9 cellular contexts compared by ENCODE assay signal in the genomic region with DNA sequence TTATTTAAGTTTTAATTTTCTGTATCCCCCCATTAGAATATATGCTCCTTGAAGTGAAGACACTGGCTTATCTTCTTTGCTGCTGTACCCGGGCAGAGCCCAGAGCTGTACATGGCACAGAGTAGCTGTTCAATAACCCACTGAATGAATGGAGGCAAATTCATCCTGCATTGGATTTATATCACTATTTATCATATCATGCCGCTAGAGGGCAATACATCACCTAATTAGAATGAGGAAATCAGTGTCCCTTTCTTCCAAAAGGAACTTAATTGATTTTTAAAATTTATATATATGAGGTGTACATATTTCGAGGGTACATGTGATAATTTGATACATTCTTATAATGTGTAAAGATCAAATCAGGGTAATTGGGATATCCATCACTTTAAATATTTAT.
A peak's percentile ranks its signal among the peaks of the same experiment; 100 is the strongest.
DNase-seq lines count a peak whose midpoint lies in the region; ATAC-seq and TF ChIP-seq lines count a peak whose summit lies in the region.
"Had no signal": no experiment of that assay in that cellular context is flagged by ENCODE, and none has a peak within 500 bp of the region (broad histone marks: within the 10 kb centered on the region; RNA-seq: fewer than 3 reads in every experiment).

No MANE protein-coding gene starts in this region.

- H2AK5ac ChIP-seq in IMR-90 (ENCODE audit: low read depth, low read length): no peak overlapping the region

- no peak overlapping the region for H3K56ac ChIP-seq in IMR-90 (ENCODE audit: extremely low read depth, insufficient read depth, low read length)

- H2BK120ac ChIP-seq in IMR-90 (ENCODE audit: low read depth, low read length): no peak overlapping the region

- peaks cover 11% of the 10 kb centered on the region for H3K4me1 Mint-ChIP-seq in CD4-positive, alpha-beta T cell (ENCODE audit: low read depth)

- H4K20me1 ChIP-seq in IMR-90 (ENCODE audit: insufficient read depth, low read length): no peaks in the 10 kb centered on the region
- H4K20me1 ChIP-seq in PC-3 (ENCODE audit: low read length): no peaks in the 10 kb centered on the region

- in situ Hi-C loops in IMR-90 (cut with MboI; ENCODE audit: low sequenced_read_pairs): loop anchor here (5.0 to 25.0 kb wide), 2 partner anchors 827 to 1253 kb away; no protein-coding TSS in a partner anchor

- no peak overlapping the region for H2AK9ac ChIP-seq in IMR-90 (replicated peaks; ENCODE audit: low read depth, low read length, poor library complexity)

- TF ChIP-seq POLR2A in IMR-90 (IDR thresholded peaks at IDR 0.05; ENCODE audit: low read depth, low read length) (no peak), erythroblast (IDR thresholded peaks at IDR 0.05; ENCODE audit: low read length) (no peak), stomach (IDR thresholded peaks at IDR 0.05) (no peak)

- no peak overlapping the region for H2AFZ ChIP-seq in IMR-90 (replicated peaks; ENCODE audit: low read length, poor library complexity)
- no peak overlapping the region for H2AFZ ChIP-seq in PC-3 (ENCODE audit: low read length)
- H2AFZ ChIP-seq in parathyroid adenoma: no peak overlapping the region

- peaks cover 10% of the 10 kb centered on the region for H3K27me3 Mint-ChIP-seq in CD4-positive, alpha-beta T cell

- no peak overlapping the region for H3K18ac ChIP-seq in IMR-90 (ENCODE audit: low read depth, low read length)

- TF ChIP-seq CTCF in CD4-positive, alpha-beta T cell (IDR thresholded peaks at IDR 0.05): peak; percentile 77
- TF ChIP-seq CTCF in IMR-90 (conservative IDR thresholded peaks at IDR 0.05; ENCODE audit: low read depth, low read length) (peak; percentile 57), PC-3 (conservative IDR thresholded peaks at IDR 0.05; ENCODE audit: low read depth, low read length) (peak; percentile 88), parathyroid adenoma (IDR thresholded peaks at IDR 0.05) (peak; percentile 53), stomach (IDR thresholded peaks at IDR 0.05) (peak in 3 of 7 experiments; percentile 30 to 47 (median 42))

- no peak overlapping the region for H3K4ac ChIP-seq in IMR-90 (ENCODE audit: low read depth, low read length)

- no peaks in the 10 kb centered on the region for H3K9me3 ChIP-seq in CD4-positive, alpha-beta T cell (ENCODE audit: control insufficient read depth, low read length)
- no peaks in the 10 kb centered on the region for H3K9me3 ChIP-seq in IMR-90 (ENCODE audit: control insufficient read depth, insufficient read depth, low read length)
- H3K9me3 ChIP-seq in PC-3 (ENCODE audit: low read length): no peaks in the 10 kb centered on the region
- no peaks in the 10 kb centered on the region for H3K9me3 ChIP-seq in parathyroid adenoma (ENCODE audit: control insufficient read depth, low read length)
- H3K9me3 ChIP-seq in stomach: no peaks in the 10 kb centered on the region

- H4K8ac ChIP-seq in IMR-90 (ENCODE audit: low read depth in 2 of 2, low read length in 2 of 2): no peak overlapping the region

- H3K4me3 Mint-ChIP-seq in CD4-positive, alpha-beta T cell: no peak overlapping the region

- H3K4me1 ChIP-seq in IMR-90 (ENCODE audit: control insufficient read depth, insufficient read depth, low read length): no peaks in the 10 kb centered on the region
- no peaks in the 10 kb centered on the region for H3K4me1 ChIP-seq in PC-3 (ENCODE audit: insufficient read depth, low read length)
- no peaks in the 10 kb centered on the region for H3K4me1 ChIP-seq in parathyroid adenoma
- H3K4me1 ChIP-seq in stomach: peaks cover 0 to 7% (median 3%) of the 10 kb centered on the region in 4 donors

- H3F3A ChIP-seq in PC-3 (ENCODE audit: low read length, unreplicated experiment): no peaks in the 10 kb centered on the region

- intact Hi-C loops in CD4-positive, alpha-beta T cell (cut with DNase I, micrococcal nuclease): loop anchor here (1.0 to 10.0 kb wide), 3 partner anchors 712 to 1584 kb away; no protein-coding TSS in a partner anchor
- intact Hi-C loops in IMR-90 (cut with micrococcal nuclease): loop anchor here (2.0 to 10.0 kb wide), 3 partner anchors 576 to 1584 kb away; no protein-coding TSS in a partner anchor
- intact Hi-C loops in PC-3 (cut with micrococcal nuclease): loop anchor here (1.0 to 5.0 kb wide), 10 partner anchors 62 to 890 kb away; no protein-coding TSS in a partner anchor
- intact Hi-C loops in stomach (cut with DNase I; ENCODE audit: low total_unique reads): no loop called here

- no peak overlapping the region for H2BK5ac ChIP-seq in IMR-90 (ENCODE audit: low read depth, low read length, poor library complexity, severe bottlenecking)

- no peaks in the 10 kb centered on the region for H3K36me3 ChIP-seq in IMR-90 (ENCODE audit: control insufficient read depth, insufficient read depth, low read length)
- no peaks in the 10 kb centered on the region for H3K36me3 ChIP-seq in PC-3 (ENCODE audit: low read depth, low read length)
- peaks cover 2% of the 10 kb centered on the region for H3K36me3 ChIP-seq in parathyroid adenoma (ENCODE audit: control insufficient read depth, insufficient read depth, low read length)
- no peaks in the 10 kb centered on the region for H3K36me3 ChIP-seq in stomach

- no peak overlapping the region for H3K14ac ChIP-seq in IMR-90 (replicated peaks; ENCODE audit: low read depth, low read length)

- no TSS peak for BruUV-seq in IMR-90 (replicated peaks; lab: Mats Ljungman, UMichigan)
- no TSS peak for BruUV-seq in PC-3 (replicated peaks; lab: Mats Ljungman, UMichigan)

- H3K79me2 ChIP-seq in PC-3 (ENCODE audit: low read length) (no peaks in the 10 kb centered on the region), parathyroid adenoma (no peaks in the 10 kb centered on the region)

- H3K9me2 ChIP-seq in PC-3 (replicated peaks; ENCODE audit: low read length): no peaks in the 10 kb centered on the region

- TF ChIP-seq RAD21 in IMR-90 (IDR thresholded peaks at IDR 0.05; ENCODE audit: low read length): peak; percentile 46

- TF ChIP-seq EP300 in stomach (IDR thresholded peaks at IDR 0.05): no peak

- dilution Hi-C loops in IMR-90 (cut with HindIII; ENCODE audit: low sequenced_read_pairs, unreplicated experiment): loop anchor here (10.0 kb wide), 1 partner anchor 824 kb away; no protein-coding TSS in a partner anchor

- DNase-seq in CD4-positive, alpha-beta T cell: no peak
- peak; percentile 40 for DNase-seq in IMR-90
- DNase-seq in PC-3: peak; percentile 83
- peak; percentile 27 to 62 for DNase-seq in erythroblast (lab: John Stamatoyannopoulos, UW)
- DNase-seq in substantia nigra (lab: John Stamatoyannopoulos, UW): no peak
- no peak for DNase-seq in stomach

- H3K27ac Mint-ChIP-seq in CD4-positive, alpha-beta T cell: no peak overlapping the region

- H3K23ac ChIP-seq in IMR-90 (ENCODE audit: low read depth, low read length): no peak overlapping the region

- H3K27me3 ChIP-seq in CD4-positive, alpha-beta T cell (ENCODE audit: control insufficient read depth, insufficient read depth, low read length): no peaks in the 10 kb centered on the region
- H3K27me3 ChIP-seq in IMR-90 (ENCODE audit: control insufficient read depth, insufficient read depth, low read length) (peaks cover 4% of the 10 kb centered on the region), PC-3 (ENCODE audit: low read length) (peaks cover 34% of the 10 kb centered on the region), parathyroid adenoma (ENCODE audit: control insufficient read depth, insufficient read depth, low read length) (no peaks in the 10 kb centered on the region), stomach (no peaks in the 10 kb centered on the region)

- peak; percentile 37 for ATAC-seq in CD4-positive, alpha-beta T cell (ENCODE audit: poor library complexity)
- ATAC-seq in IMR-90 (ENCODE audit: low read depth) (no peak), PC-3 (peak; percentile 47; the same call in 1 of the 2 replicates), GM18511 (IDR thresholded peaks at IDR 0.05; ENCODE audit: unreplicated experiment) (no peak)

- no peaks in the 10 kb centered on the region for H3K9me3 Mint-ChIP-seq in CD4-positive, alpha-beta T cell

- no peak overlapping the region for H4K91ac ChIP-seq in IMR-90 (ENCODE audit: insufficient read depth, low read depth, low read length)

- POLR2A ChIA-PET in CD4-positive, alpha-beta T cell (lab: Charles Lee): interaction anchor here (0.8 kb wide), 1 partner anchor 16 kb away, joined by 3 read pairs; no protein-coding TSS in a partner anchor
- POLR2A ChIA-PET in IMR-90 (lab: Charles Lee; ENCODE audit: unreplicated experiment): no interaction called here
- POLR2A ChIA-PET in PC-3 (lab: Charles Lee; ENCODE audit: unreplicated experiment): no interaction called here

- no peaks in the 10 kb centered on the region for H3K79me1 ChIP-seq in IMR-90 (ENCODE audit: low read depth in 1 of 2, low read length in 2 of 2)

- H4K5ac ChIP-seq in IMR-90 (ENCODE audit: low read depth, low read length): no peak overlapping the region

- H2BK20ac ChIP-seq in IMR-90 (ENCODE audit: low read depth, low read length): no peak overlapping the region

- no peak overlapping the region for H3K27ac ChIP-seq in CD4-positive, alpha-beta T cell (ENCODE audit: low read depth, low read length)
- no peak overlapping the region for H3K27ac ChIP-seq in IMR-90 (ENCODE audit: insufficient read depth, low read length)
- no peak overlapping the region for H3K27ac ChIP-seq in PC-3 (ENCODE audit: low read length)
- H3K27ac ChIP-seq in parathyroid adenoma: no peak overlapping the region
- H3K27ac ChIP-seq in substantia nigra (ENCODE audit: low read depth, low read length, poor library complexity, severe bottlenecking): no peak overlapping the region
- H3K27ac ChIP-seq in stomach: no peak overlapping the region
- H3K27ac ChIP-seq: epithelial cell of prostate had no signal

- H3K36me3 Mint-ChIP-seq in CD4-positive, alpha-beta T cell (ENCODE audit: low read depth): no peaks in the 10 kb centered on the region

- no peak overlapping the region for H3K4me2 ChIP-seq in IMR-90 (ENCODE audit: low read depth, low read length)
- H3K4me2 ChIP-seq in PC-3 (ENCODE audit: low read length): no peak overlapping the region
- no peak overlapping the region for H3K4me2 ChIP-seq in parathyroid adenoma (ENCODE audit: low read length)

- no peak overlapping the region for H2BK15ac ChIP-seq in IMR-90 (ENCODE audit: low read depth, low read length)

- CTCF ChIA-PET in CD4-positive, alpha-beta T cell (lab: Charles Lee): interaction anchor here (0.9 to 2.5 kb wide), 5 partner anchors 8 to 827 kb away, joined by 3 to 8 read pairs (median 5); no protein-coding TSS in a partner anchor
- CTCF ChIA-PET in IMR-90 (lab: Yijun Ruan, JAX) (interaction anchor here (0.6 to 1.8 kb wide), 16 partner anchors 8 to 899 kb away, joined by 3 to 10 read pairs (median 3); no protein-coding TSS in a partner anchor), PC-3 (lab: Charles Lee) (interaction anchor here (0.6 to 1.3 kb wide), 6 partner anchors 13 to 804 kb away, joined by 3 to 8 read pairs (median 3); no protein-coding TSS in a partner anchor)

- H3K9me1 ChIP-seq in IMR-90 (ENCODE audit: insufficient read depth, low read length): no peaks in the 10 kb centered on the region

- WGBS in IMR-90 (ENCODE audit: extremely low coverage in 2 of 2, insufficient read length in 1 of 2), 2 experiments: no CpG with 5 or more reads among the region's 3 CpGs
- 5 to 16% (median 15%) methylated on average over 3 of the region's 3 CpGs for WGBS in stomach, 5 donors

- H3K9ac ChIP-seq in IMR-90 (ENCODE audit: low read depth, low read length) (no peak overlapping the region), PC-3 (ENCODE audit: low read length) (no peak overlapping the region), parathyroid adenoma (no peak overlapping the region)

- H3K4me3 ChIP-seq in IMR-90 (ENCODE audit: insufficient read depth, low read depth, low read length) (no peak overlapping the region), PC-3 (ENCODE audit: low read length) (no peak overlapping the region), parathyroid adenoma (ENCODE audit: low read depth, low read length) (no peak overlapping the region), stomach (no peak overlapping the region)

Comparison
In these comparisons a context has a peak if more than half of its experiments do, and no peak if none do; other contexts are left out.
1. ATAC-seq: peak in CD4-positive, alpha-beta T cell (single experiment) and PC-3 (single experiment); none in IMR-90 (single experiment) and GM18511 (single experiment).
2. DNase-seq: peak in IMR-90 (single experiment), PC-3 (single experiment) and erythroblast (2 of 2); none in CD4-positive, alpha-beta T cell (0 of 10), substantia nigra (0 of 49) and stomach (single experiment).